13 cellular contexts compared by ENCODE assay signal in genomic region chr6:42387336-42387735, GRCh38.
A peak's percentile ranks its signal among the peaks of the same experiment; 100 is the strongest.
DNase-seq lines count a peak whose midpoint lies in the region; ATAC-seq, FAIRE-seq and TF ChIP-seq lines count a peak whose summit lies in the region.
"Had no signal": no experiment of that assay in that cellular context is flagged by ENCODE, and none has a peak within 500 bp of the region (broad histone marks: within the 10 kb centered on the region; RNA-seq: fewer than 3 reads in every experiment).

No MANE protein-coding gene starts in this region.

- TF ChIP-seq POLR2A in GM12878 (IDR thresholded peaks at IDR 0.05; ENCODE audit: low read depth, low read length), result no peak

- CTCF ChIA-PET in GM12878 (lab: Yijun Ruan, JAX), result interaction anchor here (1.0 to 1.4 kb wide), 4 partner anchors 12 to 160 kb away, joined by 3 to 4 read pairs (median 4); no protein-coding TSS in a partner anchor

- H3K4me3 ChIP-seq in GM12878, result no peak overlapping the region
- H3K4me3 ChIP-seq: GM23248, lower lobe of right lung, SK-N-MC, vagina had no signal

- no peak for TF ChIP-seq RAD21 in GM12878 (IDR thresholded peaks at IDR 0.05; ENCODE audit: insufficient read depth, low read depth, low read length)

- ATAC-seq in GM12878 (peak; percentile 47), GM21576 (IDR thresholded peaks at IDR 0.05; ENCODE audit: unreplicated experiment) (no peak), HG02678 (IDR thresholded peaks at IDR 0.05; ENCODE audit: unreplicated experiment) (no peak)

- H3K4me2 ChIP-seq in GM12878 (ENCODE audit: control insufficient read depth, insufficient read depth), result no peak overlapping the region

- intact Hi-C loops in GM12878 (cut with micrococcal nuclease; ENCODE audit: unreplicated experiment), result no loop called here

- POLR2A ChIA-PET in GM12878 (lab: Charles Lee), result interaction anchor here (0.5 to 1.2 kb wide), 3 partner anchors 13 to 431 kb away, joined by 3 read pairs; no protein-coding TSS in a partner anchor

- peaks cover 54% of the 10 kb centered on the region for H3K4me1 ChIP-seq in GM12878 (ENCODE audit: control insufficient read depth, insufficient read depth, low read length)

- H3K27ac ChIP-seq in GM12878 (ENCODE audit: control insufficient read depth, insufficient read depth), result no peak overlapping the region
- H3K27ac ChIP-seq: GM23248, lower lobe of right lung, SK-N-MC, vagina had no signal

- peak; percentile 36 for DNase-seq in activated T-cell treated with anti-CD3 and anti-CD28 coated beads for 4 hours
- no peak for DNase-seq in activated T-cell treated with anti-CD3 and anti-CD28 coated beads, Interleukin-2, amount 50 U/mL, for 48 hours
- peak; percentile 54 for DNase-seq in T-helper 22 cell (ENCODE audit: low read depth)
- DNase-seq in GM12878 (ENCODE audit: low read depth, low spot score), result no peak
- peak in 4 of 6 experiments; percentile 20 to 75 (median 66) for DNase-seq in stimulated activated naive CD4-positive, alpha-beta T cell (lab: John Stamatoyannopoulos, UW)
- no peak for DNase-seq in NCI-H2029 (lab: John Stamatoyannopoulos, UW)
- DNase-seq: GM23248, lower lobe of right lung, NCI-H510A treated with DMSO at 0.1 percent for 48 hours had no signal

- in situ Hi-C loops in GM12878 (cut with MboI), result no loop called here

- RAD21 ChIA-PET in GM12878 (lab: Charles Lee; ENCODE audit: unreplicated experiment), result interaction anchor here (1.2 to 1.5 kb wide), 2 partner anchors 20 to 66 kb away, joined by 3 to 4 read pairs; no protein-coding TSS in a partner anchor

- TF ChIP-seq EP300 in GM12878 (IDR thresholded peaks at IDR 0.05; ENCODE audit: borderline replicate concordance in 1 of 2, control insufficient read depth in 1 of 2, low read depth in 2 of 2, low read length in 2 of 2), result no peak

- no peaks in the 10 kb centered on the region for H3K9me3 ChIP-seq in GM12878 (replicated peaks; ENCODE audit: control insufficient read depth, insufficient read depth, low read length)
- H3K9me3 ChIP-seq: lower lobe of right lung, vagina had no signal

- H3K27me3 ChIP-seq in GM12878 (replicated peaks in 1 of 2; ENCODE audit: control insufficient read depth in 2 of 2, insufficient read depth in 2 of 2, low read length in 1 of 2), result no peaks in the 10 kb centered on the region
- H3K27me3 ChIP-seq: vagina had no signal

- SMC1A ChIA-PET in GM12878 (lab: Charles Lee; ENCODE audit: uncharacterized antibody, unreplicated experiment), result interaction anchor here (1.2 to 6.5 kb wide), 5 partner anchors 10 to 118 kb away, joined by 4 to 65 read pairs (median 40); no protein-coding TSS in a partner anchor

- H3K9ac ChIP-seq in GM12878 (ENCODE audit: control insufficient read depth, insufficient read depth, low read length), result no peak overlapping the region
- H3K9ac ChIP-seq: GM23248 had no signal

- FAIRE-seq in GM12878 (lab: Jason Lieb, UNC), result no peak

- no peaks in the 10 kb centered on the region for H4K20me1 ChIP-seq in GM12878 (ENCODE audit: control insufficient read depth, insufficient read depth)

- TF ChIP-seq CTCF in GM12878 (IDR thresholded peaks at IDR 0.05 in 2 of 3, conservative IDR thresholded peaks at IDR 0.05 in 1 of 3; ENCODE audit: control insufficient read depth in 2 of 3, extremely low read depth in 1 of 3, insufficient read depth in 1 of 3, low read depth in 3 of 3, low read length in 3 of 3), result no peak

- H2AFZ ChIP-seq in GM12878 (ENCODE audit: control insufficient read depth, low read depth, low read length), result no peak overlapping the region
- H2AFZ ChIP-seq: GM23248 had no signal

- peaks cover 20% of the 10 kb centered on the region for H3K79me2 ChIP-seq in GM12878 (ENCODE audit: control insufficient read depth, insufficient read depth, low read length)

- BruUV-seq in GM12878 (replicated peaks; lab: Mats Ljungman, UMichigan), result no TSS peak

- 27% methylated on average over 4 of the region's 4 CpGs for WGBS in GM12878 (ENCODE audit: insufficient coverage, insufficient replicate concordance, low lambda C conversion rate, missing lambda C conversion rate)

- H3K36me3 ChIP-seq in GM12878 (ENCODE audit: control insufficient read depth in 2 of 2, insufficient read depth in 2 of 2, low read length in 1 of 2), result 0 out of 4 replicates have a peak, but pooled peaks cover 0 to 3% of the 10 kb centered on the region in 2 experiments
- H3K36me3 ChIP-seq: lower lobe of right lung, vagina had no signal

TF ChIP-seq in GM12878, 131 proteins besides CTCF, POLR2A, EP300 and RAD21:
- no peak for TF ChIP-seq ZBTB4 (CRISPR knock-in tag; IDR thresholded peaks at IDR 0.05)
- TF ChIP-seq RUNX3 (IDR thresholded peaks at IDR 0.05; ENCODE audit: low read length), result peak; percentile 47

Comparison
In these comparisons a context has a peak if more than half of its experiments do, and no peak if none do; other contexts are left out.
1. DNase-seq: peak in activated T-cell treated with anti-CD3 and anti-CD28 coated beads for 4 hours (single experiment), T-helper 22 cell (single experiment) and stimulated activated naive CD4-positive, alpha-beta T cell (4 of 6); none in activated T-cell treated with anti-CD3 and anti-CD28 coated beads, Interleukin-2, amount 50 U/mL, for 48 hours (0 of 2), GM12878 (single experiment) and NCI-H2029 (single experiment).